Comparison of ENCODE assay signal across 28 cellular contexts in genomic region chr2:61162721-61163120, GRCh38.
"Had no signal": no experiment of that assay in that cellular context is flagged by ENCODE, and none has a peak within 500 bp of the region (broad histone marks: within the 10 kb centered on the region; RNA-seq: fewer than 3 reads in every experiment).

No MANE protein-coding gene starts in this region.

- H2AFZ ChIP-seq: hepatocyte, neural progenitor cell had no signal

- DNase-seq: dermis blood vessel endothelial cell; effector memory CD4-positive, alpha-beta T cell; foreskin keratinocyte; heart left ventricle; kidney; left lung; mesenchymal stem cell; naive thymus-derived CD4-positive, alpha-beta T cell; nucleus accumbens; stimulated activated CD4-positive, alpha-beta T cell treated with anti-CD3 and anti-CD28 coated beads, Interleukin-12 subunit alpha, Interleukin-12 subunit beta, amount 100 ng/mL, for 4 hours; stimulated activated CD4-positive, alpha-beta T cell treated with anti-CD3 and anti-CD28 coated beads, Interleukin-1b, Interleukin-23, amount 100 ng/mL, for 48 hours; stimulated activated CD4-positive, alpha-beta T cell treated with anti-CD3 and anti-CD28 coated beads, Interleukin-4, amount 100 ng/mL, for 1 hour; stimulated activated CD8-positive, alpha-beta memory T cell treated with anti-CD3 and anti-CD28 coated beads, Interleukin-4, amount 100 ng/mL, for 48 hours; stimulated activated naive CD4-positive, alpha-beta T cell; stimulated activated naive CD8-positive, alpha-beta T cell treated with anti-CD3 and anti-CD28 coated beads, Interleukin-15, amount 100 ng/mL, for 72 hours; transverse colon had no signal

- H3K27me3 Mint-ChIP-seq: naive thymus-derived CD4-positive, alpha-beta T cell; stimulated activated naive CD8-positive, alpha-beta T cell treated with anti-CD3 and anti-CD28 coated beads, Interleukin-15, amount 100 ng/mL, for 72 hours had no signal

- H3K4me3 Mint-ChIP-seq: mesothelial cell of epicardium; naive thymus-derived CD4-positive, alpha-beta T cell; nephron; neural progenitor cell; stimulated activated naive CD8-positive, alpha-beta T cell treated with anti-CD3 and anti-CD28 coated beads, Interleukin-15, amount 100 ng/mL, for 72 hours had no signal

- H3K27me3 ChIP-seq: esophagus muscularis mucosa, foreskin keratinocyte, gastroesophageal sphincter, heart left ventricle, hepatocyte, left lung, neural progenitor cell, right atrium auricular region, suprapubic skin, transverse colon, vagina had no signal

- H3K9me3 Mint-ChIP-seq: stimulated activated naive CD8-positive, alpha-beta T cell treated with anti-CD3 and anti-CD28 coated beads, Interleukin-15, amount 100 ng/mL, for 72 hours had no signal

- H3K9ac ChIP-seq: neural progenitor cell had no signal

- ATAC-seq: foreskin keratinocyte; gastroesophageal sphincter; heart left ventricle; left lung; naive thymus-derived CD4-positive, alpha-beta T cell; sciatic nerve; stimulated activated naive CD8-positive, alpha-beta T cell treated with anti-CD3 and anti-CD28 coated beads, Interleukin-15, amount 100 ng/mL, for 72 hours had no signal

- H3K4me1 ChIP-seq: esophagus muscularis mucosa, foreskin keratinocyte, gastroesophageal sphincter, heart left ventricle, left lung, neural progenitor cell, prostate gland, right atrium auricular region, suprapubic skin, transverse colon, vagina had no signal

- H3K27ac ChIP-seq: esophagus muscularis mucosa, foreskin keratinocyte, gastroesophageal sphincter, heart left ventricle, hepatocyte, left lung, neural progenitor cell, prostate gland, right atrium auricular region, suprapubic skin, transverse colon, vagina had no signal

- H3K4me3 ChIP-seq: esophagus muscularis mucosa, gastroesophageal sphincter, heart left ventricle, hepatocyte, left lung, neural progenitor cell, prostate gland, right atrium auricular region, smooth muscle cell, suprapubic skin, transverse colon, vagina had no signal

- H3K9me3 ChIP-seq: esophagus muscularis mucosa, gastroesophageal sphincter, prostate gland, suprapubic skin, transverse colon, vagina had no signal

- H3K79me2 ChIP-seq: hepatocyte had no signal

- H3K27ac Mint-ChIP-seq: mesothelial cell of epicardium; nephron; neural progenitor cell; stimulated activated naive CD8-positive, alpha-beta T cell treated with anti-CD3 and anti-CD28 coated beads, Interleukin-15, amount 100 ng/mL, for 72 hours had no signal

- H3K4me2 ChIP-seq: hepatocyte, neural progenitor cell, smooth muscle cell had no signal

- H3K4me1 Mint-ChIP-seq: mesothelial cell of epicardium, nephron, neural progenitor cell had no signal
